ENCODE assay signal across 34 cellular contexts in genomic region chr10:31578181-31578852, GRCh38.
DNase-seq lines count a peak whose midpoint lies in the region; ATAC-seq, FAIRE-seq and TF ChIP-seq lines count a peak whose summit lies in the region.
"Had no signal": no experiment of that assay in that cellular context is flagged by ENCODE, and none has a peak within 500 bp of the region (broad histone marks: within the 10 kb centered on the region; RNA-seq: fewer than 3 reads in every experiment).

No MANE protein-coding gene starts in this region.

- no peaks in the 10 kb centered on the region for H3K79me2 ChIP-seq in Loucy (ENCODE audit: insufficient read depth, low read length)

- peak overlapping the region; percentile 13 for H3K9ac ChIP-seq in Loucy (ENCODE audit: low read depth, low read length, poor library complexity, severe bottlenecking)

- TF ChIP-seq CTCF in Loucy (conservative IDR thresholded peaks at IDR 0.05; ENCODE audit: low read length): no peak

- no peaks in the 10 kb centered on the region for H3K4me1 Mint-ChIP-seq in activated naive CD4-positive, alpha-beta T cell treated with anti-CD3 and anti-CD28 coated beads, Interleukin-2, amount 10 ng/mL, durations not matched to agents 7 days and 5 days
- H3K4me1 Mint-ChIP-seq: memory B cell had no signal

- no peaks in the 10 kb centered on the region for H3K9me2 ChIP-seq in Loucy (replicated peaks; ENCODE audit: low read depth, low read length)

- no peaks in the 10 kb centered on the region for H3K27me3 ChIP-seq in Loucy (ENCODE audit: insufficient read depth, low read length, poor library complexity, severe bottlenecking)
- H3K27me3 ChIP-seq: brain microvascular endothelial cell, esophagus squamous epithelium, heart left ventricle, left lung, ovary had no signal

- no peaks in the 10 kb centered on the region for H3K36me3 ChIP-seq in Loucy (ENCODE audit: insufficient read depth, low read length)
- H3K36me3 ChIP-seq: brain microvascular endothelial cell, esophagus squamous epithelium, heart left ventricle, left lung, ovary had no signal

- H4K20me1 ChIP-seq in Loucy (ENCODE audit: insufficient read depth, low read length, poor library complexity, severe bottlenecking): no peaks in the 10 kb centered on the region

- H3K27ac Mint-ChIP-seq in activated naive CD4-positive, alpha-beta T cell treated with anti-CD3 and anti-CD28 coated beads, Interleukin-2, amount 50 U/mL, for 72 hours: peak overlapping the region in 1 of 2 donors; percentile 89
- no peak overlapping the region for H3K27ac Mint-ChIP-seq in activated naive CD4-positive, alpha-beta T cell treated with anti-CD3 and anti-CD28 coated beads, Interleukin-2, amount 10 ng/mL, durations not matched to agents 7 days and 5 days
- H3K27ac Mint-ChIP-seq: activated CD4-positive, alpha-beta T cell treated with anti-CD3 and anti-CD28 coated beads, Interleukin-2, amount 10 ng/mL, durations not matched to agents 24 days and 14 days; memory B cell; nephron progenitor cell; stimulated activated effector memory CD8-positive, alpha-beta T cell treated with anti-CD3 and anti-CD28 coated beads, Interleukin-12 subunit alpha, Interleukin-12 subunit beta, amount 100 ng/mL, for 72 hours had no signal

- H3K4me3 Mint-ChIP-seq in activated naive CD4-positive, alpha-beta T cell treated with anti-CD3 and anti-CD28 coated beads, Interleukin-2, amount 10 ng/mL, durations not matched to agents 7 days and 5 days: no peak overlapping the region
- H3K4me3 Mint-ChIP-seq: activated CD4-positive, alpha-beta T cell treated with anti-CD3 and anti-CD28 coated beads, Interleukin-2, amount 10 ng/mL, durations not matched to agents 24 days and 14 days; activated T-cell treated with anti-CD3 and anti-CD28 coated beads, Interleukin-2, amount 50 U/mL, for 4 hours; CD14-positive monocyte; memory B cell; nephron progenitor cell; stimulated activated effector memory CD8-positive, alpha-beta T cell treated with anti-CD3 and anti-CD28 coated beads, Interleukin-12 subunit alpha, Interleukin-12 subunit beta, amount 100 ng/mL, for 72 hours had no signal

- H3F3A ChIP-seq in Loucy (ENCODE audit: low read depth): no peaks in the 10 kb centered on the region

- peak; percentile 20 to 28 for ATAC-seq in activated naive CD4-positive, alpha-beta T cell treated with anti-CD3 and anti-CD28 coated beads, Interleukin-2, amount 50 U/mL, for 72 hours
- ATAC-seq in GM18873 (IDR thresholded peaks at IDR 0.05; ENCODE audit: low FRiP score, unreplicated experiment) (no peak), GM19324 (IDR thresholded peaks at IDR 0.05; ENCODE audit: low FRiP score, unreplicated experiment) (no peak)
- ATAC-seq: activated T-cell treated with anti-CD3 and anti-CD28 coated beads, Interleukin-2, amount 50 U/mL, for 4 hours; foreskin keratinocyte; heart left ventricle; left lung had no signal

- peaks cover 4 to 6% of the 10 kb centered on the region in 2 donors for H3K36me3 Mint-ChIP-seq in activated naive CD4-positive, alpha-beta T cell treated with anti-CD3 and anti-CD28 coated beads, Interleukin-2, amount 50 U/mL, for 72 hours
- H3K36me3 Mint-ChIP-seq in activated naive CD4-positive, alpha-beta T cell treated with anti-CD3 and anti-CD28 coated beads, Interleukin-2, amount 10 ng/mL, durations not matched to agents 7 days and 5 days: no peaks in the 10 kb centered on the region

- peaks cover 7 to 12% of the 10 kb centered on the region in 2 donors for H3K9me3 Mint-ChIP-seq in activated naive CD4-positive, alpha-beta T cell treated with anti-CD3 and anti-CD28 coated beads, Interleukin-2, amount 50 U/mL, for 72 hours
- peaks cover 2% of the 10 kb centered on the region for H3K9me3 Mint-ChIP-seq in activated naive CD4-positive, alpha-beta T cell treated with anti-CD3 and anti-CD28 coated beads, Interleukin-2, amount 10 ng/mL, durations not matched to agents 7 days and 5 days

- FAIRE-seq in urothelium cell line (lab: Jason Lieb, UNC): peak; percentile 55
- FAIRE-seq: GM12878 had no signal

- no peaks in the 10 kb centered on the region for H3K9me3 ChIP-seq in Loucy (ENCODE audit: insufficient read depth, low read depth, low read length)
- H3K9me3 ChIP-seq: esophagus squamous epithelium, ovary had no signal

- H3K4me2 ChIP-seq in Loucy (ENCODE audit: low read depth, low read length, poor library complexity, severe bottlenecking): peak overlapping the region; percentile 54

- peak overlapping the region; percentile 23 for H3K4me3 ChIP-seq in Loucy (ENCODE audit: low read length, poor library complexity, severe bottlenecking)
- H3K4me3 ChIP-seq: esophagus squamous epithelium, GM12878, heart left ventricle, left lung, ovary had no signal

- DNase-seq in DMS53 (lab: John Stamatoyannopoulos, UW) (peak; percentile 39), DMS53 treated with DMSO at 0.1 percent for 48 hours (lab: John Stamatoyannopoulos, UW; ENCODE audit: unreplicated experiment) (no peak), urothelium cell line (ENCODE audit: low spot score) (no peak)
- no peak for DNase-seq in activated naive CD4-positive, alpha-beta T cell treated with anti-CD3 and anti-CD28 coated beads, Interleukin-2, amount 50 U/mL, for 72 hours (ENCODE audit: low spot score in 2 of 2)
- DNase-seq in activated naive CD4-positive, alpha-beta T cell treated with anti-CD3 and anti-CD28 coated beads, Interleukin-2, amount 10 ng/mL, durations not matched to agents 7 days and 5 days: no peak
- DNase-seq: 8988T; activated CD4-positive, alpha-beta T cell treated with anti-CD3 and anti-CD28 coated beads, Interleukin-2, amount 10 ng/mL, durations not matched to agents 24 days and 14 days; activated naive CD4-positive, alpha-beta T cell; activated T-cell treated with anti-CD3 and anti-CD28 coated beads, Interleukin-2, amount 50 U/mL, for 4 hours; amygdala; brain microvascular endothelial cell; Calu3; esophagus squamous epithelium; foreskin keratinocyte; H7; heart left ventricle; islet precursor cell; Kasumi-1; left lung; NCI-H1694 treated with DMSO at 0.1 percent for 48 hours; NCI-H526; nephron progenitor cell; ovary; SIG-M5; substantia nigra; T1000; trophoblast cell had no signal

- no peaks in the 10 kb centered on the region for H3K27me3 Mint-ChIP-seq in activated naive CD4-positive, alpha-beta T cell treated with anti-CD3 and anti-CD28 coated beads, Interleukin-2, amount 10 ng/mL, durations not matched to agents 7 days and 5 days

- H3K4me1 ChIP-seq in Loucy (ENCODE audit: insufficient read depth, low read length, poor library complexity, severe bottlenecking): peaks cover 18% of the 10 kb centered on the region
- H3K4me1 ChIP-seq: foreskin keratinocyte had no signal

- H2AFZ ChIP-seq in Loucy (ENCODE audit: low read length): peak overlapping the region; percentile 55

- CTCF ChIA-PET in activated naive CD4-positive, alpha-beta T cell treated with anti-CD3 and anti-CD28 coated beads, Interleukin-2, amount 10 ng/mL, durations not matched to agents 7 days and 5 days (lab: Charles Lee): no interaction called here

Comparison
In these comparisons a context has a peak if more than half of its experiments do, and no peak if none do; other contexts are left out.
1. ATAC-seq: peak in activated naive CD4-positive, alpha-beta T cell treated with anti-CD3 and anti-CD28 coated beads, Interleukin-2, amount 50 U/mL, for 72 hours (2 of 2); none in GM18873 (single experiment) and GM19324 (single experiment).